In genomic region chr18:3015203-3015590, GRCh38 we compare ENCODE assay signal across 9 cellular contexts.
A peak's percentile ranks its signal among the peaks of the same experiment; 100 is the strongest.
DNase-seq lines count a peak whose midpoint lies in the region; ATAC-seq and TF ChIP-seq lines count a peak whose summit lies in the region.
"Had no signal": no experiment of that assay in that cellular context is flagged by ENCODE, and none has a peak within 500 bp of the region (broad histone marks: within the 10 kb centered on the region; RNA-seq: fewer than 3 reads in every experiment).

No MANE protein-coding gene starts in this region.

- no peak for ATAC-seq in GM18520 (IDR thresholded peaks at IDR 0.05; ENCODE audit: unreplicated experiment)

- peaks cover 14% of the 10 kb centered on the region for H3K36me3 Mint-ChIP-seq in nephron progenitor cell (ENCODE audit: low read depth)

- H3K27ac Mint-ChIP-seq in nephron progenitor cell = peak overlapping the region; percentile 60

- TF ChIP-seq CTCF in coronary artery (IDR thresholded peaks at IDR 0.05) = no peak
- no peak for TF ChIP-seq CTCF in nephron progenitor cell (IDR thresholded peaks at IDR 0.05)

- H3K27me3 ChIP-seq in BLaER1 treated with 17β-estradiol and CSF1 and Interleukin-3, amounts not matched to agents 10 nM and 100 nM = no peaks in the 10 kb centered on the region
- H3K27me3 ChIP-seq: ovary had no signal

- H3K4me1 Mint-ChIP-seq in nephron progenitor cell = peaks cover 72% of the 10 kb centered on the region

- peaks cover 7 to 17% (median 15%) of the 10 kb centered on the region in 11 experiments; a peak in 19 of 22 replicates for H3K36me3 ChIP-seq in BLaER1 treated with 17β-estradiol and CSF1 and Interleukin-3, amounts not matched to agents 10 nM and 100 nM
- H3K36me3 ChIP-seq: ovary had no signal

- H3K9me3 Mint-ChIP-seq in nephron progenitor cell = no peaks in the 10 kb centered on the region

- peaks cover 6% of the 10 kb centered on the region for H3K27me3 Mint-ChIP-seq in nephron progenitor cell (ENCODE audit: low read depth, poor library complexity)

- peak overlapping the region in 9 of 10 experiments; percentile 33 to 57 (median 47); a peak in 17 of 20 replicates for H3K4me3 ChIP-seq in BLaER1 treated with 17β-estradiol and CSF1 and Interleukin-3, amounts not matched to agents 10 nM and 100 nM
- no peak overlapping the region for H3K4me3 ChIP-seq in coronary artery
- H3K4me3 ChIP-seq: ovary had no signal

- peak overlapping the region; percentile 73 to 97 (median 92) for H3K27ac ChIP-seq in BLaER1 treated with 17β-estradiol and CSF1 and Interleukin-3, amounts not matched to agents 10 nM and 100 nM
- H3K27ac ChIP-seq in coronary artery = peak overlapping the region; percentile 44 to 60

- peak overlapping the region; percentile 90 to 98 (median 95) for H3K4me2 ChIP-seq in BLaER1 treated with 17β-estradiol and CSF1 and Interleukin-3, amounts not matched to agents 10 nM and 100 nM

- H3K4me1 ChIP-seq in BLaER1 treated with 17β-estradiol and CSF1 and Interleukin-3, amounts not matched to agents 10 nM and 100 nM = peaks cover 76 to 86% (median 82%) of the 10 kb centered on the region in 10 experiments

- peak overlapping the region; percentile 3 for H3K4me3 Mint-ChIP-seq in nephron progenitor cell

- H4K20me1 ChIP-seq in BLaER1 treated with 17β-estradiol and CSF1 and Interleukin-3, amounts not matched to agents 10 nM and 100 nM = peaks cover 6 to 20% (median 18%) of the 10 kb centered on the region in 11 experiments; a peak in 16 of 22 replicates

- no peaks in the 10 kb centered on the region for H3K9me3 ChIP-seq in BLaER1 treated with 17β-estradiol and CSF1 and Interleukin-3, amounts not matched to agents 10 nM and 100 nM (replicated peaks in 1 of 11)
- H3K9me3 ChIP-seq: ovary had no signal

- peak overlapping the region; percentile 67 to 98 (median 75) for H3K9ac ChIP-seq in BLaER1 treated with 17β-estradiol and CSF1 and Interleukin-3, amounts not matched to agents 10 nM and 100 nM

- DNase-seq in NCI-H69 (lab: John Stamatoyannopoulos, UW) = peak; percentile 18
- no peak for DNase-seq in coronary artery (ENCODE audit: low spot score)
- no peak for DNase-seq in nephron progenitor cell
- DNase-seq in stimulated activated naive CD4-positive, alpha-beta T cell (lab: John Stamatoyannopoulos, UW) = no peak
- DNase-seq in NCI-H1092 (lab: John Stamatoyannopoulos, UW) = no peak
- no peak for DNase-seq in RPMI8226
